In the genomic region with DNA sequence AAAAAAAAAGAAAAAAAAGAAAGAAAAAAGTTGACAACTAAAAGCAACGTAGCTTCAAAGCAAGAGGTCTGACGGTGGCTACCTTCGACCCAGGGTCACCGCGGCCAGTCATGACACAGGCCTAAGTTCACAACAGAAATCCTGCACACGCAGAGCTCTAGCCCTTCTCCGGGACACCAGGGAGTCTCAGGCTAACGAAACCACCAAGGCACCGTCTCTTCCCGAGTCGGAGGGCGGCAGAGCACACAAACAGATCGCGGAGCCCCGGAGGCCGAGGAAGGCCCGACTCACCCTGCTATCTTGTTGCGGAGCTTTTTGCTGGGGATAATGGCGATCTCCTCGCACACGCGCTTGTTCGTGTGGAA, we compare ENCODE assay signal across 8 cellular contexts. TPM values are rescaled to one million over a fixed set of nuclear protein-coding genes. Genes with fewer than 3 reads are reported as not detected.
DNase-seq lines count a peak whose midpoint lies in the region; ATAC-seq and TF ChIP-seq lines count a peak whose summit lies in the region.

No MANE protein-coding gene starts in this region.

- peaks cover 18% of the 10 kb centered on the region for H3K4me1 ChIP-seq in SJSA1 (replicated peaks)
- H3K4me1 ChIP-seq in parathyroid adenoma, result no peaks in the 10 kb centered on the region

- H3K4me3 ChIP-seq in SJSA1 (peak overlapping the region; percentile 86), fibroblast of the aortic adventitia (ENCODE audit: low read depth, low read length) (peak overlapping the region; percentile 99), parathyroid adenoma (ENCODE audit: low read depth, low read length) (peak overlapping the region; percentile 76)

- DNase-seq in SJSA1 (ENCODE audit: low read depth in 1 of 2, low spot score in 2 of 2) (peak in 1 of 2 experiments; percentile 36), fibroblast of the aortic adventitia (ENCODE audit: low read depth) (no peak), NCI-H1694 treated with DMSO at 0.1 percent for 48 hours (lab: John Stamatoyannopoulos, UW) (no peak), NOMO-1 treated with dmso at 0.1 percent for 144 hours (lab: John Stamatoyannopoulos, UW; ENCODE audit: unreplicated experiment) (no peak)

- H3K9me3 ChIP-seq in SJSA1 (replicated peaks), result no peaks in the 10 kb centered on the region
- H3K9me3 ChIP-seq in parathyroid adenoma (ENCODE audit: control insufficient read depth, low read length), result no peaks in the 10 kb centered on the region

- H3K27ac ChIP-seq in SJSA1, result peak overlapping the region; percentile 66
- H3K27ac ChIP-seq in parathyroid adenoma, result peak overlapping the region; percentile 91

- H3K36me3 ChIP-seq in SJSA1 (peaks cover 52% of the 10 kb centered on the region), parathyroid adenoma (ENCODE audit: control insufficient read depth, insufficient read depth, low read length) (no peaks in the 10 kb centered on the region)

- H3K79me2 ChIP-seq in parathyroid adenoma, result no peaks in the 10 kb centered on the region

- no peak for TF ChIP-seq CTCF in fibroblast of the aortic adventitia (IDR thresholded peaks at IDR 0.05; ENCODE audit: insufficient read depth, low read length)
- TF ChIP-seq CTCF in parathyroid adenoma (IDR thresholded peaks at IDR 0.05), result no peak

- peak overlapping the region; percentile 37 for H3K9ac ChIP-seq in parathyroid adenoma

- peak overlapping the region; percentile 68 for H3K4me2 ChIP-seq in parathyroid adenoma (ENCODE audit: low read length)

- no peaks in the 10 kb centered on the region for H3K27me3 ChIP-seq in SJSA1 (replicated peaks)
- H3K27me3 ChIP-seq in parathyroid adenoma (ENCODE audit: control insufficient read depth, insufficient read depth, low read length), result no peaks in the 10 kb centered on the region

- ATAC-seq in GM21717 (IDR thresholded peaks at IDR 0.05; ENCODE audit: unreplicated experiment) (peak; percentile 10), HG03025 (IDR thresholded peaks at IDR 0.05; ENCODE audit: low FRiP score, unreplicated experiment) (no peak), HG03565 (IDR thresholded peaks at IDR 0.05; ENCODE audit: unreplicated experiment) (no peak)

- peak overlapping the region; percentile 93 for H2AFZ ChIP-seq in parathyroid adenoma

RNA-seq across cellular contexts. Expression of a gene that starts 0.6 kb away (rescaled TPM):
- total RNA-seq in SJSA1 (2014; rRNA removed; shearing (Covaris generic)), result 1,874 and 2,652 TPM in 2 replicates
- 1,865 and 2,773 TPM in 2 replicates for total RNA-seq in fibroblast of the aortic adventitia (ENCODE audit: low replicate concordance)
